Comparison of ENCODE assay signal across 9 cellular contexts in genomic region chr6:157990321-157991066, GRCh38. TPM values are rescaled to one million over a fixed set of nuclear protein-coding genes. Genes with fewer than 3 reads are reported as not detected.
A peak's percentile ranks its signal among the peaks of the same experiment; 100 is the strongest.
DNase-seq lines count a peak whose midpoint lies in the region; ATAC-seq and TF ChIP-seq lines count a peak whose summit lies in the region.
"Had no signal": no experiment of that assay in that cellular context is flagged by ENCODE, and none has a peak within 500 bp of the region (broad histone marks: within the 10 kb centered on the region; RNA-seq: fewer than 3 reads in every experiment).

No MANE protein-coding gene starts in this region.

- DNase-seq in OCI-LY7 (ENCODE audit: low spot score) (peak; percentile 30), erythroblast (lab: John Stamatoyannopoulos, UW) (no peak), GM10248 (ENCODE audit: extremely low spot score) (no peak), cerebellar cortex (ENCODE audit: low spot score) (no peak), NCI-H82 treated with DMSO at 0.1 percent for 48 hours (lab: John Stamatoyannopoulos, UW; ENCODE audit: unreplicated experiment) (no peak)
- DNase-seq in effector memory CD8-positive, alpha-beta T cell: no peak
- peak; percentile 13 for DNase-seq in stimulated activated CD8-positive, alpha-beta memory T cell treated with anti-CD3 and anti-CD28 coated beads, Interleukin-12 subunit alpha, Interleukin-12 subunit beta, amount 100 ng/mL, for 4 hours (ENCODE audit: low read depth)

- CTCF ChIA-PET in OCI-LY7 (lab: Charles Lee; ENCODE audit: unreplicated experiment) (no interaction called here), GM10248 (lab: Yijun Ruan, JAX) (interaction anchor here (2.4 kb wide), 1 partner anchor 36 kb away, joined by 6 read pairs; no protein-coding TSS in a partner anchor)

- intact Hi-C loops in OCI-LY7 (cut with micrococcal nuclease; ENCODE audit: unreplicated experiment): no loop called here

- peak overlapping the region; percentile 70 for H2AFZ ChIP-seq in OCI-LY7 (ENCODE audit: low read length)

- no peak overlapping the region for H3K4me3 ChIP-seq in OCI-LY7 (ENCODE audit: low read depth, low read length, poor library complexity, severe bottlenecking)
- H3K4me3 ChIP-seq: K562 had no signal

- POLR2A ChIA-PET in OCI-LY7 (lab: Charles Lee): no interaction called here
- POLR2A ChIA-PET in GM10248 (lab: Yijun Ruan, JAX): no interaction called here

- TF ChIP-seq CTCF in OCI-LY7 (conservative IDR thresholded peaks at IDR 0.05; ENCODE audit: low read length) (no peak), GM10248 (IDR thresholded peaks at IDR 0.05; ENCODE audit: control extremely low read depth, extremely low read depth, low read depth, missing control alignments) (no peak)

- H3K4me1 ChIP-seq in OCI-LY7 (ENCODE audit: insufficient read depth, low read length, poor library complexity, severe bottlenecking): peaks cover 10% of the 10 kb centered on the region

- H3K4me1 Mint-ChIP-seq in effector memory CD8-positive, alpha-beta T cell (ENCODE audit: low read depth in 2 of 2): peaks cover 8 to 20% of the 10 kb centered on the region in 2 donors

- H3K9me3 ChIP-seq in OCI-LY7 (ENCODE audit: low read length): no peaks in the 10 kb centered on the region

- H3K27ac Mint-ChIP-seq in effector memory CD8-positive, alpha-beta T cell: peak overlapping the region in 1 of 2 donors; percentile 33

- no peak overlapping the region for H3K27ac ChIP-seq in OCI-LY7 (ENCODE audit: low read depth, low read length, poor library complexity, severe bottlenecking)

- peak overlapping the region; percentile 45 to 63 for H3K4me3 Mint-ChIP-seq in effector memory CD8-positive, alpha-beta T cell

- no TSS peak for BruUV-seq in OCI-LY7 (replicated peaks; lab: Mats Ljungman, UMichigan)

- H3K9me2 ChIP-seq in OCI-LY7 (ENCODE audit: insufficient read depth, low read length): no peaks in the 10 kb centered on the region

- H3K36me3 Mint-ChIP-seq in effector memory CD8-positive, alpha-beta T cell (ENCODE audit: insufficient read depth): peaks cover 4% of the 10 kb centered on the region

- no peak for TF ChIP-seq POLR2A in erythroblast (IDR thresholded peaks at IDR 0.05; ENCODE audit: low read length)

- H3K9me3 Mint-ChIP-seq in effector memory CD8-positive, alpha-beta T cell: no peaks in the 10 kb centered on the region

- H4K20me1 ChIP-seq in OCI-LY7 (ENCODE audit: insufficient read depth, low read length): no peaks in the 10 kb centered on the region

- peak; percentile 68 for ATAC-seq in GM21825 (IDR thresholded peaks at IDR 0.05; ENCODE audit: unreplicated experiment)
- peak; percentile 67 for ATAC-seq in effector memory CD8-positive, alpha-beta T cell (replicated peaks)

- peak overlapping the region; percentile 34 for H3K4me2 ChIP-seq in OCI-LY7 (ENCODE audit: low read length)

- no peaks in the 10 kb centered on the region for H3K36me3 ChIP-seq in OCI-LY7 (ENCODE audit: insufficient read depth, low read length)

- no peaks in the 10 kb centered on the region for H3K27me3 Mint-ChIP-seq in effector memory CD8-positive, alpha-beta T cell

- H3K79me2 ChIP-seq in OCI-LY7 (ENCODE audit: insufficient read depth, low read depth, low read length): no peaks in the 10 kb centered on the region

RNA-seq across cellular contexts. Expression of gene SYNJ2, which starts 8.8 kb away (rescaled TPM):
- total RNA-seq in OCI-LY7 (2014; rRNA removed; shearing (Covaris generic)): not detected in 2 replicates
- total RNA-seq in OCI-LY7 (2022): 0.09 and 0.21 TPM in 2 replicates

Comparison
In these comparisons a context has a peak if more than half of its experiments do, and no peak if none do; other contexts are left out.
1. DNase-seq: peak in OCI-LY7 (single experiment) and stimulated activated CD8-positive, alpha-beta memory T cell treated with anti-CD3 and anti-CD28 coated beads, Interleukin-12 subunit alpha, Interleukin-12 subunit beta, amount 100 ng/mL, for 4 hours (single experiment); none in effector memory CD8-positive, alpha-beta T cell (0 of 3), erythroblast (0 of 2), GM10248 (single experiment), cerebellar cortex (single experiment) and NCI-H82 treated with DMSO at 0.1 percent for 48 hours (single experiment).